8 cellular contexts compared by ENCODE assay signal in genomic region chr2:59888015-59888414, GRCh38.
A peak's percentile ranks its signal among the peaks of the same experiment; 100 is the strongest.
DNase-seq lines count a peak whose midpoint lies in the region; ATAC-seq and TF ChIP-seq lines count a peak whose summit lies in the region.

No MANE protein-coding gene starts in this region.

- H3K4me3 ChIP-seq in SU-DHL-6 (ENCODE audit: insufficient read depth, low read length, poor library complexity, severe bottlenecking) (no peak overlapping the region), spleen (no peak overlapping the region), trophoblast cell (ENCODE audit: low read depth, low read length) (no peak overlapping the region), psoas muscle (no peak overlapping the region)

- TF ChIP-seq CTCF in SU-DHL-6 (IDR thresholded peaks at IDR 0.05; ENCODE audit: insufficient read depth, low read length, poor library complexity, severe bottlenecking) (peak; percentile 23), spleen (IDR thresholded peaks at IDR 0.05 in 8 of 11, conservative IDR thresholded peaks at IDR 0.05 in 3 of 11) (no peak), psoas muscle (IDR thresholded peaks at IDR 0.05) (no peak)

- no peak overlapping the region for H3K18ac ChIP-seq in trophoblast cell (ENCODE audit: low read length)

- H3K27ac ChIP-seq in SU-DHL-6 (ENCODE audit: low read depth, low read length) (peak overlapping the region; percentile 19; the same call in 1 of the 2 replicates), spleen (peak overlapping the region in 3 of 8 donors; percentile 19 to 67 (median 40)), trophoblast cell (ENCODE audit: low read depth, low read length) (no peak overlapping the region), psoas muscle (no peak overlapping the region)

- intact Hi-C loops in spleen (cut with DNase I; ENCODE audit: low total_unique reads), result no loop called here
- intact Hi-C loops in psoas muscle (cut with DNase I), result no loop called here

- no peaks in the 10 kb centered on the region for H4K20me1 ChIP-seq in SU-DHL-6 (ENCODE audit: low read depth, low read length)

- H3K9ac ChIP-seq in SU-DHL-6 (ENCODE audit: low read length) (no peak overlapping the region), trophoblast cell (ENCODE audit: low read length) (no peak overlapping the region)

- no peak overlapping the region for H3K23ac ChIP-seq in trophoblast cell (ENCODE audit: low read length)

- H3F3A ChIP-seq in SU-DHL-6 (ENCODE audit: insufficient read depth), result no peaks in the 10 kb centered on the region

- peaks cover 0 to 39% (median 10%) of the 10 kb centered on the region in 6 donors for H3K4me1 ChIP-seq in spleen
- H3K4me1 ChIP-seq in trophoblast cell (ENCODE audit: control insufficient read depth in 1 of 2, insufficient read depth in 2 of 2, low read length in 2 of 2), result peaks cover 0 to 4% of the 10 kb centered on the region in 2 experiments
- no peaks in the 10 kb centered on the region for H3K4me1 ChIP-seq in psoas muscle

- H3K9me2 ChIP-seq in SU-DHL-6 (replicated peaks; ENCODE audit: insufficient read depth, low read length), result no peaks in the 10 kb centered on the region

- H3K4me2 ChIP-seq in SU-DHL-6 (ENCODE audit: low read depth, low read length, poor library complexity, severe bottlenecking) (peak overlapping the region; percentile 12), trophoblast cell (ENCODE audit: low read length) (no peak overlapping the region)

- H3K27me3 ChIP-seq in SU-DHL-6 (ENCODE audit: low read length), result no peaks in the 10 kb centered on the region
- H3K27me3 ChIP-seq in spleen (replicated peaks in 1 of 7), result no peaks in the 10 kb centered on the region
- no peaks in the 10 kb centered on the region for H3K27me3 ChIP-seq in trophoblast cell (ENCODE audit: insufficient read depth, low read length)
- peaks cover 0 to 2% (median 2%) of the 10 kb centered on the region in 3 donors for H3K27me3 ChIP-seq in psoas muscle (ENCODE audit: insufficient read depth in 3 of 3, low read length in 2 of 3)

- no peak overlapping the region for H3K4ac ChIP-seq in trophoblast cell (ENCODE audit: low read depth, low read length)

- H3K79me2 ChIP-seq in SU-DHL-6 (ENCODE audit: insufficient read depth, low read length), result no peaks in the 10 kb centered on the region
- no peaks in the 10 kb centered on the region for H3K79me2 ChIP-seq in trophoblast cell (ENCODE audit: control insufficient read depth, insufficient read depth, low read length, poor library complexity)

- WGBS in spleen, 5 donors, result 10 to 25% (median 17%) methylated on average over 3 of the region's 3 CpGs
- no CpG with 5 or more reads among the region's 3 CpGs for WGBS in trophoblast cell (ENCODE audit: extremely low coverage, insufficient coverage, insufficient read length)
- WGBS in psoas muscle, 3 donors, result 34 to 63% (median 57%) methylated on average over 3 of the region's 3 CpGs

- peaks cover 2% of the 10 kb centered on the region for H3K79me1 ChIP-seq in trophoblast cell (ENCODE audit: low read length)

- no peak for TF ChIP-seq POLR2A in spleen (IDR thresholded peaks at IDR 0.05)

- H2AK5ac ChIP-seq in trophoblast cell (ENCODE audit: low read length), result no peak overlapping the region

- H3K9me3 ChIP-seq in SU-DHL-6 (ENCODE audit: insufficient read depth, low read length) (no peaks in the 10 kb centered on the region), spleen (no peaks in the 10 kb centered on the region), trophoblast cell (ENCODE audit: insufficient read depth, low read depth, low read length) (no peaks in the 10 kb centered on the region), psoas muscle (no peaks in the 10 kb centered on the region)

- H2BK12ac ChIP-seq in trophoblast cell (ENCODE audit: low read length), result no peak overlapping the region

- H3K36me3 ChIP-seq in SU-DHL-6 (ENCODE audit: low read length), result no peaks in the 10 kb centered on the region
- no peaks in the 10 kb centered on the region for H3K36me3 ChIP-seq in spleen
- H3K36me3 ChIP-seq in trophoblast cell (ENCODE audit: control insufficient read depth in 1 of 2, insufficient read depth in 2 of 2, low read length in 2 of 2), result no peaks in the 10 kb centered on the region
- no peaks in the 10 kb centered on the region for H3K36me3 ChIP-seq in psoas muscle (ENCODE audit: insufficient read depth in 1 of 2, low read depth in 1 of 2)

- H2BK5ac ChIP-seq in trophoblast cell (ENCODE audit: low read depth, low read length, poor library complexity), result no peak overlapping the region

- H4K8ac ChIP-seq in trophoblast cell (ENCODE audit: low read depth, low read length), result no peak overlapping the region

- no peak overlapping the region for H4K12ac ChIP-seq in trophoblast cell (ENCODE audit: low read depth, low read length)

- DNase-seq in iPS-NIHi7 (ENCODE audit: extremely low spot score) (peak; percentile 64), spleen (no peak), trophoblast cell (no peak), psoas muscle (no peak)

- H2AFZ ChIP-seq in SU-DHL-6 (ENCODE audit: low read depth, low read length, severe bottlenecking), result no peak overlapping the region
- no peak overlapping the region for H2AFZ ChIP-seq in trophoblast cell (ENCODE audit: insufficient read depth, low read length, poor library complexity)

- H4K91ac ChIP-seq in trophoblast cell (ENCODE audit: low read depth, low read length), result no peak overlapping the region

- no peak overlapping the region for H3K14ac ChIP-seq in trophoblast cell (ENCODE audit: low read length)

- H2BK120ac ChIP-seq in trophoblast cell (ENCODE audit: insufficient read depth, low read length, poor library complexity), result no peak overlapping the region

- peak; percentile 96 for ATAC-seq in GM18861 (IDR thresholded peaks at IDR 0.05; ENCODE audit: unreplicated experiment)
- peak; percentile 95 for ATAC-seq in HG02623 (IDR thresholded peaks at IDR 0.05; ENCODE audit: unreplicated experiment)
- ATAC-seq in SK-N-SH treated with all-trans-retinoic acid at 6 μM for 48 hours, result no peak
- ATAC-seq in psoas muscle, result no peak

TF ChIP-seq in SK-N-SH treated with all-trans-retinoic acid at 6 μM for 48 hours, 23 proteins besides CTCF, POLR2A, EP300 and RAD21:
- TF ChIP-seq, protein P1, sequence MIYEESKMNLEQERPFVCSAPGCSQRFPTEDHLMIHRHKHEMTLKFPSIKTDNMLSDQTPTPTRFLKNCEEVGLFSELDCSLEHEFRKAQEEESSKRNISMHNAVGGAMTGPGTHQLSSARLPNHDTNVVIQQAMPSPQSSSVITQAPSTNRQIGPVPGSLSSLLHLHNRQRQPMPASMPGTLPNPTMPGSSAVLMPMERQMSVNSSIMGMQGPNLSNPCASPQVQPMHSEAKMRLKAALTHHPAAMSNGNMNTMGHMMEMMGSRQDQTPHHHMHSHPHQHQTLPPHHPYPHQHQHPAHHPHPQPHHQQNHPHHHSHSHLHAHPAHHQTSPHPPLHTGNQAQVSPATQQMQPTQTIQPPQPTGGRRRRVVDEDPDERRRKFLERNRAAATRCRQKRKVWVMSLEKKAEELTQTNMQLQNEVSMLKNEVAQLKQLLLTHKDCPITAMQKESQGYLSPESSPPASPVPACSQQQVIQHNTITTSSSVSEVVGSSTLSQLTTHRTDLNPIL (CRISPR knock-in tag; IDR thresholded peaks at IDR 0.05; ENCODE audit: low read depth), result no peak
- TF ChIP-seq ZFP3 (CRISPR knock-in tag; IDR thresholded peaks at IDR 0.05) (no peak), OSR1 (CRISPR knock-in tag; IDR thresholded peaks at IDR 0.05) (no peak), ZNF70 (CRISPR knock-in tag; IDR thresholded peaks at IDR 0.05) (no peak), PPARA (CRISPR knock-in tag; IDR thresholded peaks at IDR 0.05; ENCODE audit: borderline replicate concordance) (no peak), ZFP30 (CRISPR knock-in tag; IDR thresholded peaks at IDR 0.05) (no peak), ARNTL (CRISPR knock-in tag; IDR thresholded peaks at IDR 0.05; ENCODE audit: borderline replicate concordance, low read depth) (no peak), TSHZ2 (CRISPR knock-in tag; IDR thresholded peaks at IDR 0.05) (no peak)
- TF ChIP-seq, protein P2, sequence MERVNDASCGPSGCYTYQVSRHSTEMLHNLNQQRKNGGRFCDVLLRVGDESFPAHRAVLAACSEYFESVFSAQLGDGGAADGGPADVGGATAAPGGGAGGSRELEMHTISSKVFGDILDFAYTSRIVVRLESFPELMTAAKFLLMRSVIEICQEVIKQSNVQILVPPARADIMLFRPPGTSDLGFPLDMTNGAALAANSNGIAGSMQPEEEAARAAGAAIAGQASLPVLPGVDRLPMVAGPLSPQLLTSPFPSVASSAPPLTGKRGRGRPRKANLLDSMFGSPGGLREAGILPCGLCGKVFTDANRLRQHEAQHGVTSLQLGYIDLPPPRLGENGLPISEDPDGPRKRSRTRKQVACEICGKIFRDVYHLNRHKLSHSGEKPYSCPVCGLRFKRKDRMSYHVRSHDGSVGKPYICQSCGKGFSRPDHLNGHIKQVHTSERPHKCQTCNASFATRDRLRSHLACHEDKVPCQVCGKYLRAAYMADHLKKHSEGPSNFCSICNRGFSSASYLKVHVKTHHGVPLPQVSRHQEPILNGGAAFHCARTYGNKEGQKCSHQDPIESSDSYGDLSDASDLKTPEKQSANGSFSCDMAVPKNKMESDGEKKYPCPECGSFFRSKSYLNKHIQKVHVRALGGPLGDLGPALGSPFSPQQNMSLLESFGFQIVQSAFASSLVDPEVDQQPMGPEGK (CRISPR knock-in tag; IDR thresholded peaks at IDR 0.05; ENCODE audit: borderline replicate concordance), result no peak

Comparison
In these comparisons a context has a peak if more than half of its experiments do, and no peak if none do; other contexts are left out.
1. ATAC-seq: peak in GM18861 (single experiment) and HG02623 (single experiment); none in SK-N-SH treated with all-trans-retinoic acid at 6 μM for 48 hours (single experiment) and psoas muscle (0 of 4).